Comparison of ENCODE assay signal across 18 cellular contexts in genomic region chr17:17253445-17253844, GRCh38.
"Had no signal": no experiment of that assay in that cellular context is flagged by ENCODE, and none has a peak within 500 bp of the region (broad histone marks: within the 10 kb centered on the region; RNA-seq: fewer than 3 reads in every experiment).

No MANE protein-coding gene starts in this region.

- H3K27me3 Mint-ChIP-seq: activated naive CD4-positive, alpha-beta T cell treated with anti-CD3 and anti-CD28 coated beads, Interleukin-2, amount 50 U/mL, for 24 hours; stimulated activated naive CD8-positive, alpha-beta T cell treated with anti-CD3 and anti-CD28 coated beads, Interleukin-15, Interleukin-2, amounts not matched to agents 100 ng/mL and 50 ng/mL, for 24 hours; type B pancreatic cell had no signal

- DNase-seq: activated effector memory CD4-positive, alpha-beta T cell treated with Interleukin-2 at 50 U/mL for 16 hours; activated T-cell treated with anti-CD3 and anti-CD28 coated beads for 4 hours; amygdala; body of pancreas; central memory CD4-positive, alpha-beta T cell; cortex of kidney; effector CD8-positive, alpha-beta T cell; kidney glomerular epithelial cell; left ventricle myocardium superior; mesendoderm; sigmoid colon; spleen; SW 1271; T1000 had no signal

- H3K4me3 Mint-ChIP-seq: activated naive CD4-positive, alpha-beta T cell treated with anti-CD3 and anti-CD28 coated beads, Interleukin-2, amount 50 U/mL, for 24 hours; stimulated activated naive CD8-positive, alpha-beta T cell treated with anti-CD3 and anti-CD28 coated beads, Interleukin-15, Interleukin-2, amounts not matched to agents 100 ng/mL and 50 ng/mL, for 24 hours; type B pancreatic cell had no signal

- H3K4me3 ChIP-seq: body of pancreas, sigmoid colon, spleen, suprapubic skin had no signal

- H3K9me3 ChIP-seq: body of pancreas, sigmoid colon, spleen, suprapubic skin had no signal

- H3K27ac ChIP-seq: body of pancreas, sigmoid colon, suprapubic skin had no signal

- H3K27ac Mint-ChIP-seq: activated naive CD4-positive, alpha-beta T cell treated with anti-CD3 and anti-CD28 coated beads, Interleukin-2, amount 50 U/mL, for 24 hours; stimulated activated naive CD8-positive, alpha-beta T cell treated with anti-CD3 and anti-CD28 coated beads, Interleukin-15, Interleukin-2, amounts not matched to agents 100 ng/mL and 50 ng/mL, for 24 hours; type B pancreatic cell had no signal

- H3K4me1 Mint-ChIP-seq: activated naive CD4-positive, alpha-beta T cell treated with anti-CD3 and anti-CD28 coated beads, Interleukin-2, amount 50 U/mL, for 24 hours had no signal

- H3K9me3 Mint-ChIP-seq: activated naive CD4-positive, alpha-beta T cell treated with anti-CD3 and anti-CD28 coated beads, Interleukin-2, amount 50 U/mL, for 24 hours; stimulated activated naive CD8-positive, alpha-beta T cell treated with anti-CD3 and anti-CD28 coated beads, Interleukin-15, Interleukin-2, amounts not matched to agents 100 ng/mL and 50 ng/mL, for 24 hours; type B pancreatic cell had no signal

- H3K27me3 ChIP-seq: body of pancreas, sigmoid colon, spleen, suprapubic skin had no signal

- ATAC-seq: body of pancreas, left ventricle myocardium superior had no signal
